Comparison of ENCODE assay signal across 1 cellular context in the genomic region with DNA sequence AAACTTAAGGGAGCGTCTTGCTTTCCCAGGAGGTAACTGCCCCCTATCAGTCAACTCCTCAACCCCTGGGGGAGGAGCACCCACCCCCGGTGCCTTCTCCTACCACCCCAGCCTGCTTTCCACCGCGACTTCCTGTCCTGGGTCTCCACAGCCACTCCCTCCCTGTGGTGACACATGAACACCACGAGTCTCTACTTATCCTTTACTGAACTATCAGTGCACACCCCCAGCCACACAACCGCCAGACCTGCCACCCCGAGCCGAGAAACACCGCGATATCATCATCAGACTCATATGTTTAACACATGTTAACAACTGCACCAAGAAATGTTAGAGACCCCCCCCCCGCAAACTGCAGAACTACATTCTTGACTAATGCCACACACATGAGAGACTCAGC.
A peak's percentile ranks its signal among the peaks of the same experiment; 100 is the strongest.
TF ChIP-seq lines count a peak whose summit lies in the region.

No MANE protein-coding gene starts in this region.

TF ChIP-seq in K562, 482 proteins besides CTCF, POLR2A, EP300 and RAD21 (continued from another document and continues in another):
- TF ChIP-seq, protein P1, sequence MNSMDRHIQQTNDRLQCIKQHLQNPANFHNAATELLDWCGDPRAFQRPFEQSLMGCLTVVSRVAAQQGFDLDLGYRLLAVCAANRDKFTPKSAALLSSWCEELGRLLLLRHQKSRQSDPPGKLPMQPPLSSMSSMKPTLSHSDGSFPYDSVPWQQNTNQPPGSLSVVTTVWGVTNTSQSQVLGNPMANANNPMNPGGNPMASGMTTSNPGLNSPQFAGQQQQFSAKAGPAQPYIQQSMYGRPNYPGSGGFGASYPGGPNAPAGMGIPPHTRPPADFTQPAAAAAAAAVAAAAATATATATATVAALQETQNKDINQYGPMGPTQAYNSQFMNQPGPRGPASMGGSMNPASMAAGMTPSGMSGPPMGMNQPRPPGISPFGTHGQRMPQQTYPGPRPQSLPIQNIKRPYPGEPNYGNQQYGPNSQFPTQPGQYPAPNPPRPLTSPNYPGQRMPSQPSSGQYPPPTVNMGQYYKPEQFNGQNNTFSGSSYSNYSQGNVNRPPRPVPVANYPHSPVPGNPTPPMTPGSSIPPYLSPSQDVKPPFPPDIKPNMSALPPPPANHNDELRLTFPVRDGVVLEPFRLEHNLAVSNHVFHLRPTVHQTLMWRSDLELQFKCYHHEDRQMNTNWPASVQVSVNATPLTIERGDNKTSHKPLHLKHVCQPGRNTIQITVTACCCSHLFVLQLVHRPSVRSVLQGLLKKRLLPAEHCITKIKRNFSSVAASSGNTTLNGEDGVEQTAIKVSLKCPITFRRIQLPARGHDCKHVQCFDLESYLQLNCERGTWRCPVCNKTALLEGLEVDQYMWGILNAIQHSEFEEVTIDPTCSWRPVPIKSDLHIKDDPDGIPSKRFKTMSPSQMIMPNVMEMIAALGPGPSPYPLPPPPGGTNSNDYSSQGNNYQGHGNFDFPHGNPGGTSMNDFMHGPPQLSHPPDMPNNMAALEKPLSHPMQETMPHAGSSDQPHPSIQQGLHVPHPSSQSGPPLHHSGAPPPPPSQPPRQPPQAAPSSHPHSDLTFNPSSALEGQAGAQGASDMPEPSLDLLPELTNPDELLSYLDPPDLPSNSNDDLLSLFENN (IDR thresholded peaks at IDR 0.05; ENCODE audit: low read depth in 2 of 2, low read length in 2 of 2): no peak
- TF ChIP-seq, protein P2, sequence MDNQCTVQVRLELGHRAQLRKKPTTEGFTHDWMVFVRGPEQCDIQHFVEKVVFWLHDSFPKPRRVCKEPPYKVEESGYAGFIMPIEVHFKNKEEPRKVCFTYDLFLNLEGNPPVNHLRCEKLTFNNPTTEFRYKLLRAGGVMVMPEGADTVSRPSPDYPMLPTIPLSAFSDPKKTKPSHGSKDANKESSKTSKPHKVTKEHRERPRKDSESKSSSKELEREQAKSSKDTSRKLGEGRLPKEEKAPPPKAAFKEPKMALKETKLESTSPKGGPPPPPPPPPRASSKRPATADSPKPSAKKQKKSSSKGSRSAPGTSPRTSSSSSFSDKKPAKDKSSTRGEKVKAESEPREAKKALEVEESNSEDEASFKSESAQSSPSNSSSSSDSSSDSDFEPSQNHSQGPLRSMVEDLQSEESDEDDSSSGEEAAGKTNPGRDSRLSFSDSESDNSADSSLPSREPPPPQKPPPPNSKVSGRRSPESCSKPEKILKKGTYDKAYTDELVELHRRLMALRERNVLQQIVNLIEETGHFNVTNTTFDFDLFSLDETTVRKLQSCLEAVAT (IDR thresholded peaks at IDR 0.05): no peak
- TF ChIP-seq POLR3A (IDR thresholded peaks at IDR 0.05; ENCODE audit: borderline replicate concordance, extremely low read depth, insufficient read depth, insufficient read length) (no peak), RBBP5 (IDR thresholded peaks at IDR 0.05; ENCODE audit: borderline replicate concordance, insufficient read depth, low read length, poor library complexity, severe bottlenecking) (no peak), BRD9 (IDR thresholded peaks at IDR 0.05; ENCODE audit: low read depth, partially characterized antibody) (no peak), NFRKB (IDR thresholded peaks at IDR 0.05; ENCODE audit: low read depth) (0 out of 2 replicates have a peak, but pooled peaks have one; percentile 44), HCFC1 (IDR thresholded peaks at IDR 0.05; ENCODE audit: low read depth, low read length) (no peak), ZNF764 (CRISPR knock-in tag; IDR thresholded peaks at IDR 0.05; ENCODE audit: low read depth) (no peak), RBM22 (IDR thresholded peaks at IDR 0.05; ENCODE audit: low read depth, low read length, poor library complexity, severe bottlenecking) (no peak), ZNF212 (CRISPR knock-in tag; IDR thresholded peaks at IDR 0.05) (no peak), MXI1 (IDR thresholded peaks at IDR 0.05; ENCODE audit: low read depth, low read length) (no peak), ZNF707 (CRISPR knock-in tag; conservative IDR thresholded peaks at IDR 0.05) (no peak), GABPB1 (CRISPR knock-in tag; IDR thresholded peaks at IDR 0.05) (peak; percentile 43; the same call in 1 of the 2 replicates), FIP1L1 (IDR thresholded peaks at IDR 0.05; ENCODE audit: low read depth, low read length, poor library complexity, severe bottlenecking) (no peak), ZNF644 (tag; IDR thresholded peaks at IDR 0.05; ENCODE audit: low read depth) (0 out of 2 replicates have a peak, but pooled peaks have one; percentile 20), SPI1 (IDR thresholded peaks at IDR 0.05; ENCODE audit: borderline replicate concordance, low read depth, low read length) (peak; percentile 43; the same call in 1 of the 2 replicates), RUNX1 (IDR thresholded peaks at IDR 0.05; ENCODE audit: low read depth) (no peak), RBM14 (IDR thresholded peaks at IDR 0.05; ENCODE audit: borderline replicate concordance, insufficient read depth, low read depth, low read length) (no peak), BDP1 (IDR thresholded peaks at IDR 0.05; ENCODE audit: insufficient read depth, insufficient read length) (no peak), SMARCB1 (IDR thresholded peaks at IDR 0.05; ENCODE audit: insufficient read length, low read depth) (no peak)
- TF ChIP-seq, protein P3, sequence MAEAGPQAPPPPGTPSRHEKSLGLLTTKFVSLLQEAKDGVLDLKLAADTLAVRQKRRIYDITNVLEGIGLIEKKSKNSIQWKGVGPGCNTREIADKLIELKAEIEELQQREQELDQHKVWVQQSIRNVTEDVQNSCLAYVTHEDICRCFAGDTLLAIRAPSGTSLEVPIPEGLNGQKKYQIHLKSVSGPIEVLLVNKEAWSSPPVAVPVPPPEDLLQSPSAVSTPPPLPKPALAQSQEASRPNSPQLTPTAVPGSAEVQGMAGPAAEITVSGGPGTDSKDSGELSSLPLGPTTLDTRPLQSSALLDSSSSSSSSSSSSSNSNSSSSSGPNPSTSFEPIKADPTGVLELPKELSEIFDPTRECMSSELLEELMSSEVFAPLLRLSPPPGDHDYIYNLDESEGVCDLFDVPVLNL (CRISPR knock-in tag; IDR thresholded peaks at IDR 0.05; ENCODE audit: low read depth): no peak
- TF ChIP-seq, protein P4, sequence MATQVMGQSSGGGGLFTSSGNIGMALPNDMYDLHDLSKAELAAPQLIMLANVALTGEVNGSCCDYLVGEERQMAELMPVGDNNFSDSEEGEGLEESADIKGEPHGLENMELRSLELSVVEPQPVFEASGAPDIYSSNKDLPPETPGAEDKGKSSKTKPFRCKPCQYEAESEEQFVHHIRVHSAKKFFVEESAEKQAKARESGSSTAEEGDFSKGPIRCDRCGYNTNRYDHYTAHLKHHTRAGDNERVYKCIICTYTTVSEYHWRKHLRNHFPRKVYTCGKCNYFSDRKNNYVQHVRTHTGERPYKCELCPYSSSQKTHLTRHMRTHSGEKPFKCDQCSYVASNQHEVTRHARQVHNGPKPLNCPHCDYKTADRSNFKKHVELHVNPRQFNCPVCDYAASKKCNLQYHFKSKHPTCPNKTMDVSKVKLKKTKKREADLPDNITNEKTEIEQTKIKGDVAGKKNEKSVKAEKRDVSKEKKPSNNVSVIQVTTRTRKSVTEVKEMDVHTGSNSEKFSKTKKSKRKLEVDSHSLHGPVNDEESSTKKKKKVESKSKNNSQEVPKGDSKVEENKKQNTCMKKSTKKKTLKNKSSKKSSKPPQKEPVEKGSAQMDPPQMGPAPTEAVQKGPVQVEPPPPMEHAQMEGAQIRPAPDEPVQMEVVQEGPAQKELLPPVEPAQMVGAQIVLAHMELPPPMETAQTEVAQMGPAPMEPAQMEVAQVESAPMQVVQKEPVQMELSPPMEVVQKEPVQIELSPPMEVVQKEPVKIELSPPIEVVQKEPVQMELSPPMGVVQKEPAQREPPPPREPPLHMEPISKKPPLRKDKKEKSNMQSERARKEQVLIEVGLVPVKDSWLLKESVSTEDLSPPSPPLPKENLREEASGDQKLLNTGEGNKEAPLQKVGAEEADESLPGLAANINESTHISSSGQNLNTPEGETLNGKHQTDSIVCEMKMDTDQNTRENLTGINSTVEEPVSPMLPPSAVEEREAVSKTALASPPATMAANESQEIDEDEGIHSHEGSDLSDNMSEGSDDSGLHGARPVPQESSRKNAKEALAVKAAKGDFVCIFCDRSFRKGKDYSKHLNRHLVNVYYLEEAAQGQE (CRISPR knock-in tag; IDR thresholded peaks at IDR 0.05; ENCODE audit: low read depth): no peak
- TF ChIP-seq, protein P5, sequence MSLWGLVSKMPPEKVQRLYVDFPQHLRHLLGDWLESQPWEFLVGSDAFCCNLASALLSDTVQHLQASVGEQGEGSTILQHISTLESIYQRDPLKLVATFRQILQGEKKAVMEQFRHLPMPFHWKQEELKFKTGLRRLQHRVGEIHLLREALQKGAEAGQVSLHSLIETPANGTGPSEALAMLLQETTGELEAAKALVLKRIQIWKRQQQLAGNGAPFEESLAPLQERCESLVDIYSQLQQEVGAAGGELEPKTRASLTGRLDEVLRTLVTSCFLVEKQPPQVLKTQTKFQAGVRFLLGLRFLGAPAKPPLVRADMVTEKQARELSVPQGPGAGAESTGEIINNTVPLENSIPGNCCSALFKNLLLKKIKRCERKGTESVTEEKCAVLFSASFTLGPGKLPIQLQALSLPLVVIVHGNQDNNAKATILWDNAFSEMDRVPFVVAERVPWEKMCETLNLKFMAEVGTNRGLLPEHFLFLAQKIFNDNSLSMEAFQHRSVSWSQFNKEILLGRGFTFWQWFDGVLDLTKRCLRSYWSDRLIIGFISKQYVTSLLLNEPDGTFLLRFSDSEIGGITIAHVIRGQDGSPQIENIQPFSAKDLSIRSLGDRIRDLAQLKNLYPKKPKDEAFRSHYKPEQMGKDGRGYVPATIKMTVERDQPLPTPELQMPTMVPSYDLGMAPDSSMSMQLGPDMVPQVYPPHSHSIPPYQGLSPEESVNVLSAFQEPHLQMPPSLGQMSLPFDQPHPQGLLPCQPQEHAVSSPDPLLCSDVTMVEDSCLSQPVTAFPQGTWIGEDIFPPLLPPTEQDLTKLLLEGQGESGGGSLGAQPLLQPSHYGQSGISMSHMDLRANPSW (CRISPR knock-in tag; IDR thresholded peaks at IDR 0.05): no peak
- TF ChIP-seq, protein P6, sequence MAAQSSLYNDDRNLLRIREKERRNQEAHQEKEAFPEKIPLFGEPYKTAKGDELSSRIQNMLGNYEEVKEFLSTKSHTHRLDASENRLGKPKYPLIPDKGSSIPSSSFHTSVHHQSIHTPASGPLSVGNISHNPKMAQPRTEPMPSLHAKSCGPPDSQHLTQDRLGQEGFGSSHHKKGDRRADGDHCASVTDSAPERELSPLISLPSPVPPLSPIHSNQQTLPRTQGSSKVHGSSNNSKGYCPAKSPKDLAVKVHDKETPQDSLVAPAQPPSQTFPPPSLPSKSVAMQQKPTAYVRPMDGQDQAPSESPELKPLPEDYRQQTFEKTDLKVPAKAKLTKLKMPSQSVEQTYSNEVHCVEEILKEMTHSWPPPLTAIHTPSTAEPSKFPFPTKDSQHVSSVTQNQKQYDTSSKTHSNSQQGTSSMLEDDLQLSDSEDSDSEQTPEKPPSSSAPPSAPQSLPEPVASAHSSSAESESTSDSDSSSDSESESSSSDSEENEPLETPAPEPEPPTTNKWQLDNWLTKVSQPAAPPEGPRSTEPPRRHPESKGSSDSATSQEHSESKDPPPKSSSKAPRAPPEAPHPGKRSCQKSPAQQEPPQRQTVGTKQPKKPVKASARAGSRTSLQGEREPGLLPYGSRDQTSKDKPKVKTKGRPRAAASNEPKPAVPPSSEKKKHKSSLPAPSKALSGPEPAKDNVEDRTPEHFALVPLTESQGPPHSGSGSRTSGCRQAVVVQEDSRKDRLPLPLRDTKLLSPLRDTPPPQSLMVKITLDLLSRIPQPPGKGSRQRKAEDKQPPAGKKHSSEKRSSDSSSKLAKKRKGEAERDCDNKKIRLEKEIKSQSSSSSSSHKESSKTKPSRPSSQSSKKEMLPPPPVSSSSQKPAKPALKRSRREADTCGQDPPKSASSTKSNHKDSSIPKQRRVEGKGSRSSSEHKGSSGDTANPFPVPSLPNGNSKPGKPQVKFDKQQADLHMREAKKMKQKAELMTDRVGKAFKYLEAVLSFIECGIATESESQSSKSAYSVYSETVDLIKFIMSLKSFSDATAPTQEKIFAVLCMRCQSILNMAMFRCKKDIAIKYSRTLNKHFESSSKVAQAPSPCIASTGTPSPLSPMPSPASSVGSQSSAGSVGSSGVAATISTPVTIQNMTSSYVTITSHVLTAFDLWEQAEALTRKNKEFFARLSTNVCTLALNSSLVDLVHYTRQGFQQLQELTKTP (IDR thresholded peaks at IDR 0.05; ENCODE audit: low read depth in 1 of 2, partially characterized antibody in 2 of 2): no peak
- TF ChIP-seq, protein P7, sequence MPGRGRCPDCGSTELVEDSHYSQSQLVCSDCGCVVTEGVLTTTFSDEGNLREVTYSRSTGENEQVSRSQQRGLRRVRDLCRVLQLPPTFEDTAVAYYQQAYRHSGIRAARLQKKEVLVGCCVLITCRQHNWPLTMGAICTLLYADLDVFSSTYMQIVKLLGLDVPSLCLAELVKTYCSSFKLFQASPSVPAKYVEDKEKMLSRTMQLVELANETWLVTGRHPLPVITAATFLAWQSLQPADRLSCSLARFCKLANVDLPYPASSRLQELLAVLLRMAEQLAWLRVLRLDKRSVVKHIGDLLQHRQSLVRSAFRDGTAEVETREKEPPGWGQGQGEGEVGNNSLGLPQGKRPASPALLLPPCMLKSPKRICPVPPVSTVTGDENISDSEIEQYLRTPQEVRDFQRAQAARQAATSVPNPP (IDR thresholded peaks at IDR 0.05; ENCODE audit: borderline replicate concordance, insufficient read depth, insufficient read length): no peak
- TF ChIP-seq, protein P8, sequence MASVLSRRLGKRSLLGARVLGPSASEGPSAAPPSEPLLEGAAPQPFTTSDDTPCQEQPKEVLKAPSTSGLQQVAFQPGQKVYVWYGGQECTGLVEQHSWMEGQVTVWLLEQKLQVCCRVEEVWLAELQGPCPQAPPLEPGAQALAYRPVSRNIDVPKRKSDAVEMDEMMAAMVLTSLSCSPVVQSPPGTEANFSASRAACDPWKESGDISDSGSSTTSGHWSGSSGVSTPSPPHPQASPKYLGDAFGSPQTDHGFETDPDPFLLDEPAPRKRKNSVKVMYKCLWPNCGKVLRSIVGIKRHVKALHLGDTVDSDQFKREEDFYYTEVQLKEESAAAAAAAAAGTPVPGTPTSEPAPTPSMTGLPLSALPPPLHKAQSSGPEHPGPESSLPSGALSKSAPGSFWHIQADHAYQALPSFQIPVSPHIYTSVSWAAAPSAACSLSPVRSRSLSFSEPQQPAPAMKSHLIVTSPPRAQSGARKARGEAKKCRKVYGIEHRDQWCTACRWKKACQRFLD (CRISPR knock-in tag; IDR thresholded peaks at IDR 0.05): peak; percentile 16; the same call in 1 of the 2 replicates
- TF ChIP-seq, protein P9, sequence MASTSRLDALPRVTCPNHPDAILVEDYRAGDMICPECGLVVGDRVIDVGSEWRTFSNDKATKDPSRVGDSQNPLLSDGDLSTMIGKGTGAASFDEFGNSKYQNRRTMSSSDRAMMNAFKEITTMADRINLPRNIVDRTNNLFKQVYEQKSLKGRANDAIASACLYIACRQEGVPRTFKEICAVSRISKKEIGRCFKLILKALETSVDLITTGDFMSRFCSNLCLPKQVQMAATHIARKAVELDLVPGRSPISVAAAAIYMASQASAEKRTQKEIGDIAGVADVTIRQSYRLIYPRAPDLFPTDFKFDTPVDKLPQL (IDR thresholded peaks at IDR 0.05; ENCODE audit: extremely low read depth, insufficient read length): no peak
- TF ChIP-seq, protein P10, sequence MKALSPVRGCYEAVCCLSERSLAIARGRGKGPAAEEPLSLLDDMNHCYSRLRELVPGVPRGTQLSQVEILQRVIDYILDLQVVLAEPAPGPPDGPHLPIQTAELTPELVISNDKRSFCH (CRISPR knock-in tag; IDR thresholded peaks at IDR 0.05): no peak
- TF ChIP-seq, protein P10 (tag; IDR thresholded peaks at IDR 0.05): no peak
